8 cellular contexts compared by ENCODE assay signal in genomic region chr19:15448778-15449619, GRCh38. TPM values are rescaled to one million over a fixed set of nuclear protein-coding genes. Genes with fewer than 3 reads are reported as not detected.
DNase-seq lines count a peak whose midpoint lies in the region; ATAC-seq, FAIRE-seq and TF ChIP-seq lines count a peak whose summit lies in the region.

No MANE protein-coding gene starts in this region.

- no peaks in the 10 kb centered on the region for H3K79me1 ChIP-seq in H1 (ENCODE audit: low read depth, low read length)

- no peak overlapping the region for H4K91ac ChIP-seq in H1 (replicated peaks; ENCODE audit: insufficient read length, low read length)

- no peak overlapping the region; the same call in 1 of the 2 replicates for H2BK5ac ChIP-seq in H1 (ENCODE audit: low read depth, low read length)

- H4K5ac ChIP-seq in H1 (ENCODE audit: insufficient read length, low read depth, low read length), result no peak overlapping the region

- H2BK20ac ChIP-seq in H1 (ENCODE audit: low read length), result no peak overlapping the region

- H3K27ac Mint-ChIP-seq in activated CD4-positive, alpha-beta T cell treated with anti-CD3 and anti-CD28 coated beads, Interleukin-2, amount 10 ng/mL, durations not matched to agents 24 days and 14 days, result peak overlapping the region; percentile 52
- H3K27ac Mint-ChIP-seq in osteocyte (ENCODE audit: unreplicated experiment), result peak overlapping the region; percentile 60

- H3K4me3 Mint-ChIP-seq in activated CD4-positive, alpha-beta T cell treated with anti-CD3 and anti-CD28 coated beads, Interleukin-2, amount 10 ng/mL, durations not matched to agents 24 days and 14 days, result peak overlapping the region; percentile 73
- peak overlapping the region; percentile 75 for H3K4me3 Mint-ChIP-seq in osteocyte (ENCODE audit: unreplicated experiment)

- H3K23ac ChIP-seq in H1 (ENCODE audit: insufficient read length), result no peak overlapping the region

- TF ChIP-seq POLR2A in H1 (IDR thresholded peaks at IDR 0.05; ENCODE audit: control extremely low read depth in 1 of 2, low read depth in 2 of 2, low read length in 2 of 2), result no peak

- H2AK5ac ChIP-seq in H1 (ENCODE audit: low read depth, low read length), result 0 out of 2 replicates have a peak overlapping the region, but pooled peaks have one; percentile 39

- H3K14ac ChIP-seq in H1 (ENCODE audit: insufficient read length), result no peak overlapping the region

- H3K27me3 ChIP-seq in NT2/D1 (ENCODE audit: insufficient read depth, insufficient read length) (peaks cover 13% of the 10 kb centered on the region), H1 (replicated peaks in 1 of 4; ENCODE audit: control insufficient read depth in 3 of 4, extremely low read depth in 1 of 4, insufficient read depth in 3 of 4, low read length in 3 of 4) (peaks cover 2 to 13% (median 11%) of the 10 kb centered on the region in 4 experiments; a peak in 6 of 7 replicates)

- peak overlapping the region; percentile 76 for H3K9ac ChIP-seq in NT2/D1 (ENCODE audit: insufficient read length, low read depth)
- H3K9ac ChIP-seq in H1 (replicated peaks in 1 of 4; ENCODE audit: extremely low read depth in 1 of 4, low read depth in 3 of 4, low read length in 3 of 4), result peak overlapping the region in 1 of 4 experiments; percentile 27; a peak in 1 of 7 replicates

- H2BK15ac ChIP-seq in H1 (ENCODE audit: low read length), result peak overlapping the region; percentile 92; the same call in 1 of the 2 replicates

- no peak overlapping the region for H3K27ac ChIP-seq in H1 (ENCODE audit: low read depth, low read length)

- 5% methylated on average over 18 of the region's 43 CpGs; no CpG with 5 or more reads in 1 of the 2 experiments for WGBS in H1 (ENCODE audit: extremely low coverage in 1 of 2, insufficient coverage in 1 of 2, insufficient read length in 1 of 2, insufficient replicate concordance in 2 of 2, low coverage in 1 of 2, low lambda C conversion rate in 2 of 2, missing lambda C conversion rate in 1 of 2), 2 experiments

- no peak for TF ChIP-seq CTCF in H1 (IDR thresholded peaks at IDR 0.05; ENCODE audit: control extremely low read depth in 1 of 3, insufficient read depth in 1 of 3, low read depth in 1 of 3, low read length in 3 of 3)
- TF ChIP-seq CTCF in osteocyte (IDR thresholded peaks at IDR 0.05), result no peak

- H3K36me3 Mint-ChIP-seq in activated CD4-positive, alpha-beta T cell treated with anti-CD3 and anti-CD28 coated beads, Interleukin-2, amount 10 ng/mL, durations not matched to agents 24 days and 14 days (ENCODE audit: low read depth), result peaks cover 36% of the 10 kb centered on the region
- H3K36me3 Mint-ChIP-seq in osteocyte (ENCODE audit: unreplicated experiment), result peaks cover 3% of the 10 kb centered on the region

- H4K20me1 ChIP-seq in H1 (replicated peaks in 1 of 2; ENCODE audit: control insufficient read depth in 1 of 2, insufficient read depth in 2 of 2, low read length in 2 of 2), result peaks cover 0 to 1% of the 10 kb centered on the region in 2 experiments

- H2BK120ac ChIP-seq in H1 (replicated peaks; ENCODE audit: low read depth, low read length), result no peak overlapping the region

- H3K79me2 ChIP-seq in H1 (ENCODE audit: control insufficient read depth in 1 of 2, insufficient read depth in 2 of 2, low read length in 2 of 2), result no peaks in the 10 kb centered on the region

- no peak for FAIRE-seq in H1 (lab: Jason Lieb, UNC)

- H3K4me1 ChIP-seq in NT2/D1 (ENCODE audit: insufficient read depth, insufficient read length) (peaks cover 4% of the 10 kb centered on the region), H1 (replicated peaks in 1 of 4; ENCODE audit: control insufficient read depth in 3 of 4, insufficient read depth in 4 of 4, low read length in 3 of 4) (peaks cover 0 to 14% (median 5%) of the 10 kb centered on the region in 4 experiments; a peak in 6 of 7 replicates)

- H3K4ac ChIP-seq in H1 (replicated peaks; ENCODE audit: insufficient read length, low read depth, low read length), result no peak overlapping the region

- no peak overlapping the region; the same call in none of the 2 replicates for H4K8ac ChIP-seq in H1 (ENCODE audit: extremely low read depth, insufficient read depth, low read length)

- intact Hi-C loops in activated CD4-positive, alpha-beta T cell treated with anti-CD3 and anti-CD28 coated beads, Interleukin-2, amount 10 ng/mL, durations not matched to agents 24 days and 14 days (cut with micrococcal nuclease), result no loop called here

- no peak for TF ChIP-seq EP300 in H1 (IDR thresholded peaks at IDR 0.05; ENCODE audit: borderline replicate concordance in 1 of 2, low read depth in 2 of 2, low read length in 2 of 2)

- DNase-seq in activated CD4-positive, alpha-beta T cell treated with anti-CD3 and anti-CD28 coated beads, Interleukin-2, amount 10 ng/mL, durations not matched to agents 24 days and 14 days, result no peak
- DNase-seq in activated CD4-positive, alpha-beta T cell treated with anti-CD3 and anti-CD28 coated beads for 1 hour, result no peak
- no peak for DNase-seq in NT2/D1 (ENCODE audit: low read depth, low spot score)
- peak in 1 of 2 experiments; percentile 67 for DNase-seq in H1 (ENCODE audit: low read depth in 1 of 2, low spot score in 2 of 2)
- peak; percentile 85 for DNase-seq in osteocyte (ENCODE audit: extremely low spot score, unreplicated experiment)
- DNase-seq in effector CD4-positive, alpha-beta T cell, result no peak
- no peak for DNase-seq in NCI-H1048 (lab: John Stamatoyannopoulos, UW)

- peaks cover 22% of the 10 kb centered on the region; the same call in 1 of the 2 replicates for H3K23me2 ChIP-seq in H1 (ENCODE audit: low read depth, low read length)

- peak overlapping the region; percentile 78 to 88 for H3K4me2 ChIP-seq in H1 (ENCODE audit: insufficient read depth in 1 of 2, low read depth in 2 of 2, low read length in 2 of 2)

- no peak for ATAC-seq in GM19467 (IDR thresholded peaks at IDR 0.05; ENCODE audit: unreplicated experiment)

- peak overlapping the region; percentile 60; the same call in 1 of the 2 replicates for H2AFZ ChIP-seq in H1 (ENCODE audit: low read length)

- POLR2A ChIA-PET in H1 (lab: Charles Lee; ENCODE audit: partially characterized antibody), result interaction anchor here (1.1 to 2.6 kb wide), 7 partner anchors 12 to 73 kb away, joined by 3 to 15 read pairs (median 5); partner anchors contain the start of genes AKAP8 and AKAP8L

- no peak for TF ChIP-seq RAD21 in H1 (IDR thresholded peaks at IDR 0.05 in 1 of 2, conservative IDR thresholded peaks at IDR 0.05 in 1 of 2; ENCODE audit: low read depth in 2 of 2, low read length in 2 of 2)

- H3K27me3 Mint-ChIP-seq in activated CD4-positive, alpha-beta T cell treated with anti-CD3 and anti-CD28 coated beads, Interleukin-2, amount 10 ng/mL, durations not matched to agents 24 days and 14 days, result no peaks in the 10 kb centered on the region
- H3K27me3 Mint-ChIP-seq in osteocyte (ENCODE audit: unreplicated experiment), result no peaks in the 10 kb centered on the region

- peak overlapping the region; percentile 73 for H3K56ac ChIP-seq in H1 (replicated peaks; ENCODE audit: insufficient read length, low read depth, low read length)

- H3K9me3 ChIP-seq in NT2/D1 (ENCODE audit: insufficient read depth, low read length), result no peaks in the 10 kb centered on the region
- no peaks in the 10 kb centered on the region for H3K9me3 ChIP-seq in H1 (ENCODE audit: insufficient read depth in 2 of 2, low read depth in 1 of 2, low read length in 1 of 2)

- peak overlapping the region; percentile 58 for H3K4me3 ChIP-seq in NT2/D1 (ENCODE audit: insufficient read length, low read depth)
- H3K4me3 ChIP-seq in H1 (ENCODE audit: extremely low read depth in 1 of 4, insufficient read depth in 2 of 4, low read depth in 3 of 4, low read length in 4 of 4), result peak overlapping the region; percentile 43 to 93 (median 50)

- H3K9me3 Mint-ChIP-seq in activated CD4-positive, alpha-beta T cell treated with anti-CD3 and anti-CD28 coated beads, Interleukin-2, amount 10 ng/mL, durations not matched to agents 24 days and 14 days, result peaks cover 6% of the 10 kb centered on the region
- no peaks in the 10 kb centered on the region for H3K9me3 Mint-ChIP-seq in osteocyte (ENCODE audit: unreplicated experiment)

- peaks cover 30% of the 10 kb centered on the region for H3K4me1 Mint-ChIP-seq in activated CD4-positive, alpha-beta T cell treated with anti-CD3 and anti-CD28 coated beads, Interleukin-2, amount 10 ng/mL, durations not matched to agents 24 days and 14 days
- H3K4me1 Mint-ChIP-seq in osteocyte (ENCODE audit: unreplicated experiment), result peaks cover 24% of the 10 kb centered on the region

- H3K18ac ChIP-seq in H1 (ENCODE audit: extremely low read depth, low read length), result peak overlapping the region; percentile 62

- CTCF ChIA-PET in H1 (lab: Charles Lee; ENCODE audit: partially characterized antibody), result interaction anchor here (1.3 to 1.8 kb wide), 3 partner anchors 10 to 295 kb away, joined by 3 to 8 read pairs (median 7); partner anchors contain the start of gene AKAP8L

- H2BK12ac ChIP-seq in H1 (ENCODE audit: low read depth, low read length), result 0 out of 2 replicates have a peak overlapping the region, but pooled peaks have one; percentile 75

- H3K36me3 ChIP-seq in NT2/D1 (ENCODE audit: insufficient read depth, insufficient read length, low read length) (no peaks in the 10 kb centered on the region), H1 (ENCODE audit: control insufficient read depth in 2 of 4, insufficient read depth in 4 of 4, low read length in 3 of 4) (no peaks in the 10 kb centered on the region)

RNA-seq across cellular contexts. Expression of gene WIZ, which starts 0.8 kb away (rescaled TPM):
- 36.3 and 36.5 TPM in 2 replicates for total RNA-seq in activated CD4-positive, alpha-beta T cell treated with anti-CD3 and anti-CD28 coated beads, Interleukin-2, amount 10 ng/mL, durations not matched to agents 24 days and 14 days
- total RNA-seq in H1 (2021; fragmentation: NEBNext Ultra II Directional; extraction: Animal tissue kit (Norgen Biotek cat#: 25700)), result 33.2 and 34.4 TPM in 2 replicates
- polyA plus RNA-seq in H1 (2011; rRNA removed), result 12.5 and 22.7 TPM in 2 replicates
- polyA plus RNA-seq in H1 (2011; cell fraction: cytosol; rRNA removed), result 11.9 TPM
- polyA plus RNA-seq in H1 (2011; cell fraction: nucleus; rRNA removed), result 33.7 TPM
- 19.0 to 28.5 TPM (median 25.3 TPM) in 4 replicates for polyA plus RNA-seq in H1 (2012, experiment 1 of 2)
- 19.5 TPM for polyA plus RNA-seq in H1 (2012, experiment 2 of 2)
- 21.0 TPM for polyA plus RNA-seq in H1 (2013, experiment 1 of 2)
- 20.8 TPM for polyA plus RNA-seq in H1 (2013, experiment 2 of 2)
- polyA minus RNA-seq in H1 (2011; rRNA and poly(A)+ RNA removed), result 4.1 and 4.7 TPM in 2 replicates
- polyA minus RNA-seq in H1 (2011; cell fraction: cytosol; rRNA and poly(A)+ RNA removed), result 16.7 TPM
- polyA minus RNA-seq in H1 (2011; cell fraction: nucleus; rRNA and poly(A)+ RNA removed), result 12.7 TPM
- total RNA-seq in osteocyte, result 52.4 and 55.0 TPM in 2 replicates

RNA-seq across cellular contexts. Expression of gene RASAL3, which starts 15.3 kb away (rescaled TPM):
- total RNA-seq in activated CD4-positive, alpha-beta T cell treated with anti-CD3 and anti-CD28 coated beads, Interleukin-2, amount 10 ng/mL, durations not matched to agents 24 days and 14 days, result 110 and 114 TPM in 2 replicates
- 0.19 TPM in 2 replicates for total RNA-seq in H1 (2021; fragmentation: NEBNext Ultra II Directional; extraction: Animal tissue kit (Norgen Biotek cat#: 25700))
- 0.63 and 2.4 TPM in 2 replicates for polyA plus RNA-seq in H1 (2011; rRNA removed)
- 0.57 TPM for polyA plus RNA-seq in H1 (2011; cell fraction: cytosol; rRNA removed)
- 2.5 TPM for polyA plus RNA-seq in H1 (2011; cell fraction: nucleus; rRNA removed)
- 0.20 to 0.94 TPM (median 0.53 TPM) in 4 replicates for polyA plus RNA-seq in H1 (2012, experiment 1 of 2)
- 0.47 TPM for polyA plus RNA-seq in H1 (2012, experiment 2 of 2)
- 0.67 TPM for polyA plus RNA-seq in H1 (2013, experiment 1 of 2)
- 0.64 TPM for polyA plus RNA-seq in H1 (2013, experiment 2 of 2)
- polyA minus RNA-seq in H1 (2011; rRNA and poly(A)+ RNA removed), result 0.16 TPM in 1 of 2 replicates, not detected in the other
- not detected for polyA minus RNA-seq in H1 (2011; cell fraction: cytosol; rRNA and poly(A)+ RNA removed)
- 0.50 TPM for polyA minus RNA-seq in H1 (2011; cell fraction: nucleus; rRNA and poly(A)+ RNA removed)
- total RNA-seq in osteocyte, result not detected in 2 replicates

RNA-seq across cellular contexts. Expression of gene AKAP8L, which starts 30.2 kb away (rescaled TPM):
- 76.8 and 80.1 TPM in 2 replicates for total RNA-seq in activated CD4-positive, alpha-beta T cell treated with anti-CD3 and anti-CD28 coated beads, Interleukin-2, amount 10 ng/mL, durations not matched to agents 24 days and 14 days
- 127 and 138 TPM in 2 replicates for total RNA-seq in H1 (2021; fragmentation: NEBNext Ultra II Directional; extraction: Animal tissue kit (Norgen Biotek cat#: 25700))
- polyA plus RNA-seq in H1 (2011; rRNA removed), result 75.1 and 149 TPM in 2 replicates
- 130 TPM for polyA plus RNA-seq in H1 (2011; cell fraction: cytosol; rRNA removed)
- 1,038 TPM for polyA plus RNA-seq in H1 (2011; cell fraction: nucleus; rRNA removed)
- 104 to 148 TPM (median 127 TPM) in 4 replicates for polyA plus RNA-seq in H1 (2012, experiment 1 of 2)
- 45.6 TPM for polyA plus RNA-seq in H1 (2012, experiment 2 of 2)
- 108 TPM for polyA plus RNA-seq in H1 (2013, experiment 1 of 2)
- polyA plus RNA-seq in H1 (2013, experiment 2 of 2), result 92.0 TPM
- polyA minus RNA-seq in H1 (2011; rRNA and poly(A)+ RNA removed), result 112 and 116 TPM in 2 replicates
- polyA minus RNA-seq in H1 (2011; cell fraction: cytosol; rRNA and poly(A)+ RNA removed), result 69.8 TPM
- polyA minus RNA-seq in H1 (2011; cell fraction: nucleus; rRNA and poly(A)+ RNA removed), result 218 TPM
- 96.2 and 104 TPM in 2 replicates for total RNA-seq in osteocyte

RNA-seq across cellular contexts. Expression of gene PGLYRP2, which starts 30.3 kb away (rescaled TPM):
- total RNA-seq in activated CD4-positive, alpha-beta T cell treated with anti-CD3 and anti-CD28 coated beads, Interleukin-2, amount 10 ng/mL, durations not matched to agents 24 days and 14 days, result not detected in 2 replicates
- not detected in 2 replicates for total RNA-seq in H1 (2021; fragmentation: NEBNext Ultra II Directional; extraction: Animal tissue kit (Norgen Biotek cat#: 25700))
- polyA plus RNA-seq in H1 (2011; rRNA removed), result not detected in 2 replicates
- not detected for polyA plus RNA-seq in H1 (2011; cell fraction: cytosol; rRNA removed)
- not detected for polyA plus RNA-seq in H1 (2011; cell fraction: nucleus; rRNA removed)
- not detected in 4 replicates for polyA plus RNA-seq in H1 (2012, experiment 1 of 2)
- not detected for polyA plus RNA-seq in H1 (2012, experiment 2 of 2)
- 0.02 TPM for polyA plus RNA-seq in H1 (2013, experiment 1 of 2)
- not detected for polyA plus RNA-seq in H1 (2013, experiment 2 of 2)
- polyA minus RNA-seq in H1 (2011; rRNA and poly(A)+ RNA removed), result not detected in 2 replicates
- polyA minus RNA-seq in H1 (2011; cell fraction: cytosol; rRNA and poly(A)+ RNA removed), result not detected
- not detected for polyA minus RNA-seq in H1 (2011; cell fraction: nucleus; rRNA and poly(A)+ RNA removed)
- total RNA-seq in osteocyte, result not detected in 2 replicates

RNA-seq across cellular contexts. Expression of gene CYP4F22, which starts 59.3 kb away (rescaled TPM):
- 0.09 and 0.12 TPM in 2 replicates for total RNA-seq in activated CD4-positive, alpha-beta T cell treated with anti-CD3 and anti-CD28 coated beads, Interleukin-2, amount 10 ng/mL, durations not matched to agents 24 days and 14 days
- total RNA-seq in H1 (2021; fragmentation: NEBNext Ultra II Directional; extraction: Animal tissue kit (Norgen Biotek cat#: 25700)), result not detected in 2 replicates
- polyA plus RNA-seq in H1 (2011; rRNA removed), result not detected in 2 replicates
- 0.04 TPM for polyA plus RNA-seq in H1 (2011; cell fraction: cytosol; rRNA removed)
- polyA plus RNA-seq in H1 (2011; cell fraction: nucleus; rRNA removed), result not detected
- not detected in 4 replicates for polyA plus RNA-seq in H1 (2012, experiment 1 of 2)
- not detected for polyA plus RNA-seq in H1 (2012, experiment 2 of 2)
- polyA plus RNA-seq in H1 (2013, experiment 1 of 2), result 2.5 TPM
- polyA plus RNA-seq in H1 (2013, experiment 2 of 2), result 2.9 TPM
- 0.07 TPM in 1 of 2 replicates, not detected in the other for polyA minus RNA-seq in H1 (2011; rRNA and poly(A)+ RNA removed)
- polyA minus RNA-seq in H1 (2011; cell fraction: cytosol; rRNA and poly(A)+ RNA removed), result not detected
- polyA minus RNA-seq in H1 (2011; cell fraction: nucleus; rRNA and poly(A)+ RNA removed), result not detected
- not detected in 2 replicates for total RNA-seq in osteocyte

Comparison
In these comparisons a context has a peak if more than half of its experiments do, and no peak if none do; other contexts are left out.
1. RNA of gene RASAL3, which starts 15.3 kb away (total RNA-seq): 110 to 114 TPM in activated CD4-positive, alpha-beta T cell treated with anti-CD3 and anti-CD28 coated beads, Interleukin-2, amount 10 ng/mL, durations not matched to agents 24 days and 14 days; 0.19 TPM in H1 and not detected in osteocyte; every median in the first group is over 10 times any median in the second.